In the genomic region with DNA sequence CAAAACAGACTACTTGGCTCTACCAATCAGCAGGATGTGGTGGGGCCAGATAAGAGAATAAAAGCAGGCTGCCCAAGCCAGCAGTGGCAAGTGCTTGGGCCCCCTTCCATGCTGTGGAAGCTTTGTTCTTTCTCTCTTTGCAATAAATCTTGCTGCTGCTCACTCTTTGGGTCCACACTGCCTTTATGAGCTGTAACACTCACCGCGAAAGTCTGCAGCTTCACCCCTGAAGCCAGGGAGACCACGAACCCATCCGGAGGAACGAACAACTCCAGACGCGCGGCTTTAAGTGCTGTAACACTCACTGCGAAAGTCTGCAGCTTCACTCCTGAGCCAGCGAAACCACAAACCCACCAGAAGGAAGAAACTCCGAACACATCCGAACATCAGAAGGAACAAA, we compare ENCODE assay signal across 8 cellular contexts. TPM values are rescaled to one million over a fixed set of nuclear protein-coding genes. Genes with fewer than 3 reads are reported as not detected.
DNase-seq lines count a peak whose midpoint lies in the region; ATAC-seq and TF ChIP-seq lines count a peak whose summit lies in the region.
"Not testable (repeated sequence)": the region's sequence is repeated elsewhere in the genome, so short reads cannot be mapped to it uniquely, and the experiment has no call there.

No MANE protein-coding gene starts in this region.

- H3K27ac Mint-ChIP-seq in CD14-positive monocyte = peak overlapping the region in 1 of 7 donors; percentile 59
- H3K27ac Mint-ChIP-seq in T-helper 2 cell treated with Interferon-gamma antibody and Interleukin-4, amounts not matched to agents 5 μg/mL and 100 μg/mL, for 36 hours = peak overlapping the region; percentile 73
- peak overlapping the region; percentile 70 for H3K27ac Mint-ChIP-seq in activated CD8-positive, alpha-beta T cell treated with anti-CD3 and anti-CD28 coated beads for 36 hours
- H3K27ac Mint-ChIP-seq in activated T-helper 2 cell treated with anti-CD3 and anti-CD28 coated beads, Interferon-gamma antibody, Interleukin-2, Interleukin-4, amounts not matched to agents 10 μg/mL and 5 μg/mL and 100 μg/mL, durations not matched to agents 14 hours and 24 hours and 36 hours = peak overlapping the region; percentile 38
- H3K27ac Mint-ChIP-seq in dendritic cell treated with granulocyte-macrophage colony-stimulating factor and Interleukin-4, amounts not matched to agents 40 ng/mL and 50 ng/mL, for 4 days = not testable (repeated sequence)

- H3K4me1 Mint-ChIP-seq in CD14-positive monocyte; T-helper 2 cell treated with Interferon-gamma antibody and Interleukin-4, amounts not matched to agents 5 μg/mL and 100 μg/mL, for 36 hours (ENCODE audit: low read depth); dendritic cell treated with granulocyte-macrophage colony-stimulating factor and Interleukin-4, amounts not matched to agents 40 ng/mL and 50 ng/mL, for 4 days (ENCODE audit: low read depth): not testable (repeated sequence)
- H3K4me1 Mint-ChIP-seq in activated CD8-positive, alpha-beta T cell treated with anti-CD3 and anti-CD28 coated beads for 36 hours (ENCODE audit: low read depth) = peaks cover 14% of the 10 kb centered on the region
- H3K4me1 Mint-ChIP-seq in activated T-helper 2 cell treated with anti-CD3 and anti-CD28 coated beads, Interferon-gamma antibody, Interleukin-2, Interleukin-4, amounts not matched to agents 10 μg/mL and 5 μg/mL and 100 μg/mL, durations not matched to agents 14 hours and 24 hours and 36 hours (ENCODE audit: low read depth) = peaks cover 15% of the 10 kb centered on the region

- intact Hi-C loops in CD14-positive monocyte (cut with micrococcal nuclease); activated CD8-positive, alpha-beta T cell treated with anti-CD3 and anti-CD28 coated beads for 36 hours (cut with micrococcal nuclease); activated T-helper 2 cell treated with anti-CD3 and anti-CD28 coated beads, Interferon-gamma antibody, Interleukin-2, Interleukin-4, amounts not matched to agents 10 μg/mL and 5 μg/mL and 100 μg/mL, durations not matched to agents 14 hours and 24 hours and 36 hours (cut with micrococcal nuclease); dendritic cell treated with granulocyte-macrophage colony-stimulating factor and Interleukin-4, amounts not matched to agents 40 ng/mL and 50 ng/mL, for 4 days (cut with micrococcal nuclease): not testable (repeated sequence)

- not testable (repeated sequence) for H3K36me3 ChIP-seq in MM.1S (replicated peaks; ENCODE audit: insufficient read depth, low read length)

- H3K27me3 Mint-ChIP-seq in CD14-positive monocyte (ENCODE audit: low read depth in 3 of 3); T-helper 2 cell treated with Interferon-gamma antibody and Interleukin-4, amounts not matched to agents 5 μg/mL and 100 μg/mL, for 36 hours (ENCODE audit: low read depth); activated CD8-positive, alpha-beta T cell treated with anti-CD3 and anti-CD28 coated beads for 36 hours; activated T-helper 2 cell treated with anti-CD3 and anti-CD28 coated beads, Interferon-gamma antibody, Interleukin-2, Interleukin-4, amounts not matched to agents 10 μg/mL and 5 μg/mL and 100 μg/mL, durations not matched to agents 14 hours and 24 hours and 36 hours (ENCODE audit: low read depth); dendritic cell treated with granulocyte-macrophage colony-stimulating factor and Interleukin-4, amounts not matched to agents 40 ng/mL and 50 ng/mL, for 4 days: not testable (repeated sequence)

- not testable (repeated sequence) for H3K27ac ChIP-seq in MM.1S (ENCODE audit: low read length)

- CTCF ChIA-PET in activated CD8-positive, alpha-beta T cell treated with anti-CD3 and anti-CD28 coated beads for 36 hours (lab: Charles Lee) = interaction anchor here (0.9 to 1.2 kb wide), 3 partner anchors 35 to 65 kb away, joined by 3 to 5 read pairs (median 4); no protein-coding TSS in a partner anchor

- H3K4me3 ChIP-seq in MM.1S (ENCODE audit: low read length) = not testable (repeated sequence)

- peak overlapping the region; percentile 23; the same call in 1 of the 2 replicates for H2AFZ ChIP-seq in MM.1S (ENCODE audit: low read length)

- H3K9me2 ChIP-seq in MM.1S (replicated peaks; ENCODE audit: insufficient read depth, low read length) = not testable (repeated sequence)

- TF ChIP-seq CTCF in CD14-positive monocyte (IDR thresholded peaks at IDR 0.05); MM.1S (IDR thresholded peaks at IDR 0.05; ENCODE audit: low read length); activated CD8-positive, alpha-beta T cell treated with anti-CD3 and anti-CD28 coated beads for 36 hours (IDR thresholded peaks at IDR 0.05): not testable (repeated sequence)

- not testable (repeated sequence) for H3K36me3 Mint-ChIP-seq in CD14-positive monocyte; T-helper 2 cell treated with Interferon-gamma antibody and Interleukin-4, amounts not matched to agents 5 μg/mL and 100 μg/mL, for 36 hours (ENCODE audit: low read depth); activated CD8-positive, alpha-beta T cell treated with anti-CD3 and anti-CD28 coated beads for 36 hours (ENCODE audit: low read depth); activated T-helper 2 cell treated with anti-CD3 and anti-CD28 coated beads, Interferon-gamma antibody, Interleukin-2, Interleukin-4, amounts not matched to agents 10 μg/mL and 5 μg/mL and 100 μg/mL, durations not matched to agents 14 hours and 24 hours and 36 hours (ENCODE audit: low read depth); dendritic cell treated with granulocyte-macrophage colony-stimulating factor and Interleukin-4, amounts not matched to agents 40 ng/mL and 50 ng/mL, for 4 days (ENCODE audit: low read depth)

- not testable (repeated sequence) for DNase-seq in CD14-positive monocyte (ENCODE audit: low spot score); MM.1S
- peak; percentile 31 for DNase-seq in T-helper 2 cell treated with Interferon-gamma antibody and Interleukin-4, amounts not matched to agents 5 μg/mL and 100 μg/mL, for 36 hours (ENCODE audit: low spot score)
- peak; percentile 66 for DNase-seq in activated CD8-positive, alpha-beta T cell treated with anti-CD3 and anti-CD28 coated beads for 36 hours
- peak; percentile 48 for DNase-seq in activated T-helper 2 cell treated with anti-CD3 and anti-CD28 coated beads, Interferon-gamma antibody, Interleukin-2, Interleukin-4, amounts not matched to agents 10 μg/mL and 5 μg/mL and 100 μg/mL, durations not matched to agents 14 hours and 24 hours and 36 hours (ENCODE audit: low spot score)
- peak; percentile 8 to 21 (median 20) for DNase-seq in stimulated activated CD4-positive, alpha-beta T cell treated with anti-CD3 and anti-CD28 coated beads, Interleukin-12 subunit alpha, Interleukin-12 subunit beta, amount 100 ng/mL, for 48 hours (ENCODE audit: low read depth in 2 of 3, low spot score in 1 of 3)
- peak; percentile 61 for DNase-seq in stimulated activated CD8-positive, alpha-beta memory T cell treated with anti-CD3 and anti-CD28 coated beads, Interleukin-4, amount 100 ng/mL, for 48 hours

- H3F3A ChIP-seq in MM.1S (ENCODE audit: insufficient read depth, low read length) = not testable (repeated sequence)

- H3K4me1 ChIP-seq in MM.1S (ENCODE audit: low read length) = not testable (repeated sequence)

- H3K9ac ChIP-seq in MM.1S (ENCODE audit: low read length) = not testable (repeated sequence)

- POLR2A ChIA-PET in activated CD8-positive, alpha-beta T cell treated with anti-CD3 and anti-CD28 coated beads for 36 hours (lab: Charles Lee) = interaction anchor here (0.9 to 1.4 kb wide), 3 partner anchors 13 to 118 kb away, joined by 3 to 6 read pairs (median 4); no protein-coding TSS in a partner anchor

- peak overlapping the region; percentile 21; the same call in 1 of the 2 replicates for H3K4me2 ChIP-seq in MM.1S (ENCODE audit: low read depth, low read length)

- H3K9me3 Mint-ChIP-seq in CD14-positive monocyte; T-helper 2 cell treated with Interferon-gamma antibody and Interleukin-4, amounts not matched to agents 5 μg/mL and 100 μg/mL, for 36 hours; activated CD8-positive, alpha-beta T cell treated with anti-CD3 and anti-CD28 coated beads for 36 hours; activated T-helper 2 cell treated with anti-CD3 and anti-CD28 coated beads, Interferon-gamma antibody, Interleukin-2, Interleukin-4, amounts not matched to agents 10 μg/mL and 5 μg/mL and 100 μg/mL, durations not matched to agents 14 hours and 24 hours and 36 hours; dendritic cell treated with granulocyte-macrophage colony-stimulating factor and Interleukin-4, amounts not matched to agents 40 ng/mL and 50 ng/mL, for 4 days: not testable (repeated sequence)

- not testable (repeated sequence) for H3K79me2 ChIP-seq in MM.1S (ENCODE audit: low read length)

- peak; percentile 27 for ATAC-seq in activated CD8-positive, alpha-beta T cell treated with anti-CD3 and anti-CD28 coated beads for 36 hours

- peak overlapping the region; percentile 71 to 96 for H3K4me3 Mint-ChIP-seq in CD14-positive monocyte
- peak overlapping the region; percentile 74 for H3K4me3 Mint-ChIP-seq in T-helper 2 cell treated with Interferon-gamma antibody and Interleukin-4, amounts not matched to agents 5 μg/mL and 100 μg/mL, for 36 hours
- H3K4me3 Mint-ChIP-seq in activated CD8-positive, alpha-beta T cell treated with anti-CD3 and anti-CD28 coated beads for 36 hours = peak overlapping the region; percentile 73
- peak overlapping the region; percentile 67 for H3K4me3 Mint-ChIP-seq in activated T-helper 2 cell treated with anti-CD3 and anti-CD28 coated beads, Interferon-gamma antibody, Interleukin-2, Interleukin-4, amounts not matched to agents 10 μg/mL and 5 μg/mL and 100 μg/mL, durations not matched to agents 14 hours and 24 hours and 36 hours (ENCODE audit: low read depth)
- peak overlapping the region; percentile 68 for H3K4me3 Mint-ChIP-seq in dendritic cell treated with granulocyte-macrophage colony-stimulating factor and Interleukin-4, amounts not matched to agents 40 ng/mL and 50 ng/mL, for 4 days

- not testable (repeated sequence) for H3K27me3 ChIP-seq in MM.1S (replicated peaks; ENCODE audit: insufficient read depth, low read length)

- not testable (repeated sequence) for H3K9me3 ChIP-seq in MM.1S (replicated peaks; ENCODE audit: insufficient read depth, low read length)

- H4K20me1 ChIP-seq in MM.1S (ENCODE audit: insufficient read depth, low read length) = not testable (repeated sequence)

RNA-seq across cellular contexts. Expression of gene ASXL2, which starts 38.1 kb away (rescaled TPM):
- polyA plus RNA-seq in CD14-positive monocyte = 10 to 100 TPM in 1 of 2 donors, 1 to 10 TPM in 1; 3.6 to 13.4 TPM
- 10 to 100 TPM; 42.5 to 42.8 TPM for total RNA-seq in activated CD8-positive, alpha-beta T cell treated with anti-CD3 and anti-CD28 coated beads for 36 hours
- total RNA-seq in activated T-helper 2 cell treated with anti-CD3 and anti-CD28 coated beads, Interferon-gamma antibody, Interleukin-2, Interleukin-4, amounts not matched to agents 10 μg/mL and 5 μg/mL and 100 μg/mL, durations not matched to agents 14 hours and 24 hours and 36 hours = 76.7 and 80.7 TPM in 2 replicates
